Comparison of ENCODE assay signal across 15 cellular contexts in the genomic region with DNA sequence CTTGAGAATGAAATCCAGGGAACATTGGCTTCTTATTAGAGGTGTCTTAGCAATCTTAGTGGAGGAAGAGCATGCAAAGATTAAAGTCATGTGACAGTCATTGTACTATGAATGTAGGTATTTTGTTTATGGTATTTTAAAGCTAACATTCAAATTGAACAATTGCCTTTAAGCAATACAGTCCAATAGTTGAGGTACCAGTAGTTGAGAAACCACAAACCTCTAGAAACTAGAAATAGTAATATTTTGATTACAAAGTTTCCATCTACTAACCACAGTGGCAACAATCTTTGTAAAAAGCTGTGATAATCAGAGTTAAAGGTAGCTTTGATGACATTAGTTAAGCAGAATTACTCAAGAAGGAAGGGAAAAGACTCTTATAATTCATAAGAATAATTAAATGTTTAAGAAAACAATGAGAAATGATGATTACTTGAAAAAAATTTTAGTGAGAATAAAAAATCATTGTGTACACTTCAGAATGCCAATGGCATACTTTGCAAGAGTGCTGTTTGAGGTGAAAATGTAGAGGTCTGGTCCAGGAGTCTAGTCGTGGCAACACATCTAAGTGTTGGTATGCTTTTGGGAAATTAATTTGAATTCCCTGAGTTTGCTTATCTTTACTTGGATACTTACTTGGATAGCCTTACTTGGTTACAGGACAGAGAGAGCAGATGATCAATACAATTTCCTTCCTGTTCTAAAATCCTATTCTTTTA.
A peak's percentile ranks its signal among the peaks of the same experiment; 100 is the strongest.
DNase-seq lines count a peak whose midpoint lies in the region; ATAC-seq and TF ChIP-seq lines count a peak whose summit lies in the region.
"Had no signal": no experiment of that assay in that cellular context is flagged by ENCODE, and none has a peak within 500 bp of the region (broad histone marks: within the 10 kb centered on the region; RNA-seq: fewer than 3 reads in every experiment).

No MANE protein-coding gene starts in this region.

- DNase-seq in GM12865 (ENCODE audit: low read depth) (peak; percentile 37), NCI-H774 (lab: John Stamatoyannopoulos, UW) (no peak), HuH-7 (ENCODE audit: low spot score) (no peak), DMS79 treated with DMSO at 0.1 percent for 48 hours (lab: John Stamatoyannopoulos, UW) (no peak)
- no peak for DNase-seq in NK-92 treated with Interleukin-12 subunit alpha and Interleukin-12 subunit beta, amount 100 ng/mL, for 24 hours (lab: John Stamatoyannopoulos, UW)
- DNase-seq: 8988T; activated CD8-positive, alpha-beta memory T cell treated with anti-CD3 and anti-CD28 coated beads, Interleukin-2, amount 50 U/mL, for 48 hours; adrenal gland; HCEC 1CT; KG1; NCI-H1694 treated with DMSO at 0.1 percent for 48 hours; tibial artery had no signal

- no peak for TF ChIP-seq CTCF in GM12865 (IDR thresholded peaks at IDR 0.05; ENCODE audit: insufficient read depth, low read depth, low read length, missing control alignments)

- H3K4me3 ChIP-seq in GM12865 (ENCODE audit: low read depth, low read length) = no peak overlapping the region
- H3K4me3 ChIP-seq: adrenal gland, tibial artery had no signal

- ATAC-seq in GM19372 (IDR thresholded peaks at IDR 0.05; ENCODE audit: low read depth, unreplicated experiment) (peak; percentile 91), HG02588 (IDR thresholded peaks at IDR 0.05; ENCODE audit: unreplicated experiment) (peak; percentile 94), HG03139 (IDR thresholded peaks at IDR 0.05; ENCODE audit: unreplicated experiment) (peak; percentile 95)
